Comparison of ENCODE assay signal across 1 cellular context in genomic region chr2:127671557-127672302, GRCh38.
TF ChIP-seq lines count a peak whose summit lies in the region.

No MANE protein-coding gene starts in this region.

TF ChIP-seq in SK-N-SH, 30 proteins besides CTCF, POLR2A, EP300 and RAD21 (continued from another document):
- no peak for TF ChIP-seq NFIC (IDR thresholded peaks at IDR 0.05; ENCODE audit: borderline replicate concordance)
- TF ChIP-seq GATA2 (CRISPR knock-in tag; IDR thresholded peaks at IDR 0.05), result no peak
- no peak for TF ChIP-seq FOXJ3 (CRISPR knock-in tag; IDR thresholded peaks at IDR 0.05)
- no peak for TF ChIP-seq FOSL2 (IDR thresholded peaks at IDR 0.05; ENCODE audit: borderline replicate concordance, low read depth)
- no peak for TF ChIP-seq JUND (IDR thresholded peaks at IDR 0.05)
- no peak for TF ChIP-seq RXRA (IDR thresholded peaks at IDR 0.05; ENCODE audit: borderline replicate concordance, low read depth)
- TF ChIP-seq MAX (IDR thresholded peaks at IDR 0.05; ENCODE audit: low read depth), result no peak
- TF ChIP-seq ZBTB33 (IDR thresholded peaks at IDR 0.05; ENCODE audit: borderline replicate concordance, low read depth), result no peak
- TF ChIP-seq NRF1 (IDR thresholded peaks at IDR 0.05; ENCODE audit: low read depth, low read length), result no peak
